ENCODE assay signal across 1 cellular context in genomic region chr16:27444470-27444869, GRCh38.
TF ChIP-seq lines count a peak whose summit lies in the region.

No MANE protein-coding gene starts in this region.

TF ChIP-seq in WTC11, 78 proteins besides CTCF, POLR2A, EP300 and RAD21 (continued from another document):
- no peak for TF ChIP-seq IRF1 (CRISPR knock-in tag; IDR thresholded peaks at IDR 0.05)
- no peak for TF ChIP-seq ATF6 (CRISPR knock-in tag; IDR thresholded peaks at IDR 0.05)
- no peak for TF ChIP-seq CBFB (CRISPR knock-in tag; IDR thresholded peaks at IDR 0.05; ENCODE audit: low read depth)
- no peak for TF ChIP-seq ZSCAN18 (CRISPR knock-in tag; IDR thresholded peaks at IDR 0.05)
- TF ChIP-seq AFF4 (CRISPR knock-in tag; IDR thresholded peaks at IDR 0.05; ENCODE audit: borderline replicate concordance): no peak
- no peak for TF ChIP-seq ZNF671 (CRISPR knock-in tag; IDR thresholded peaks at IDR 0.05)
- TF ChIP-seq ZBTB43 (CRISPR knock-in tag; IDR thresholded peaks at IDR 0.05): no peak
- no peak for TF ChIP-seq USF2 (CRISPR knock-in tag; IDR thresholded peaks at IDR 0.05)
- no peak for TF ChIP-seq JAZF1 (CRISPR knock-in tag; IDR thresholded peaks at IDR 0.05)
